ENCODE assay signal across 36 cellular contexts in the genomic region with DNA sequence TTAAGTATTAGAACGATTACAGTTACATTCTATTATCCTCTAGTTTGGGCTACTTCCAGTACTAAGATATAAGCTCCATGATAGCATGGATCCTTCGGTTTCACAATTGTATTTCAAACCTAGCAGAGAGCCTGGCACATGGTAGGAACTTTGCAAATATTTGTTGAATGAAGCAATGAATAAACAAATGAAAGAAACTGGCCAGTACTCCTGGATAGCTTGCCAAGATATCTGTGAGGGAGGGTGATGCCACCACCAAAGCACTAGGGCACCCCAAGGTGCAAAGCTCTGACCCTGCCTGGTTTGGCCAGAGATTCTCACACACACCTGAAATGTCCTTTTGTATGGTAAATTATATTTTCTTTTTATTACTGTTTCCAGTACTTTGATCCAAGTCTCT. TPM values are rescaled to one million over a fixed set of nuclear protein-coding genes. Genes with fewer than 3 reads are reported as not detected.
"Had no signal": no experiment of that assay in that cellular context is flagged by ENCODE, and none has a peak within 500 bp of the region (broad histone marks: within the 10 kb centered on the region; RNA-seq: fewer than 3 reads in every experiment).

No MANE protein-coding gene starts in this region.

- H3K36me3 Mint-ChIP-seq: T-cell had no signal

- ATAC-seq: Panc1, Right ventricle myocardium inferior, SK-N-SH treated with all-trans-retinoic acid at 6 μM for 48 hours, T-cell had no signal

- H3K4me3 Mint-ChIP-seq: T-cell had no signal

- H3K9ac ChIP-seq: KMS-11 had no signal

- H3K9me3 Mint-ChIP-seq: T-cell had no signal

- H3K27ac ChIP-seq: KMS-11, PC-9, RWPE1, SJCRH30, SK-N-MC had no signal

- H2AFZ ChIP-seq: PC-9 had no signal

- H3K27ac Mint-ChIP-seq: T-cell had no signal

- H3K27me3 Mint-ChIP-seq: T-cell had no signal

- H3K4me2 ChIP-seq: KMS-11, PC-9 had no signal

- DNase-seq: Karpas-422, KBM-7, NCI-H1048, NCI-H1092 treated with DMSO at 0.1 percent for 48 hours, NCI-H1105 treated with DMSO at 0.1 percent for 48 hours, NCI-H1417, NCI-H1436, NCI-H146, NCI-H1694, NCI-H187, NCI-H1930, NCI-H2029 treated with DMSO at 0.1 percent for 48 hours, NCI-H2081 treated with DMSO at 0.1 percent for 48 hours, NCI-H2107, NCI-H2171, NCI-H226, NCI-H446 treated with DMSO at 0.1 percent for 48 hours, NCI-H510A, NCI-H524, NCI-H526, NCI-H774, PC-9, SHP77, SIG-M5, SJCRH30, T-cell had no signal

- H3K4me1 Mint-ChIP-seq: T-cell had no signal

- H3K27me3 ChIP-seq: SJCRH30 had no signal

- H3K4me1 ChIP-seq: SJCRH30 had no signal

- H3K36me3 ChIP-seq: SJCRH30 had no signal

- H3K4me3 ChIP-seq: PC-9, SJCRH30, SK-N-MC had no signal

- FAIRE-seq: RCC 7860 had no signal

- H3K9me3 ChIP-seq: SJCRH30 had no signal

RNA-seq across cellular contexts. Expression of gene PLAAT1, which starts 44.3 kb away (rescaled TPM):
- total RNA-seq: LHCN-M2, OCI-LY7, PC-9, RPMI7951, T-cell had no signal
